ENCODE assay signal across 23 cellular contexts in the genomic region with DNA sequence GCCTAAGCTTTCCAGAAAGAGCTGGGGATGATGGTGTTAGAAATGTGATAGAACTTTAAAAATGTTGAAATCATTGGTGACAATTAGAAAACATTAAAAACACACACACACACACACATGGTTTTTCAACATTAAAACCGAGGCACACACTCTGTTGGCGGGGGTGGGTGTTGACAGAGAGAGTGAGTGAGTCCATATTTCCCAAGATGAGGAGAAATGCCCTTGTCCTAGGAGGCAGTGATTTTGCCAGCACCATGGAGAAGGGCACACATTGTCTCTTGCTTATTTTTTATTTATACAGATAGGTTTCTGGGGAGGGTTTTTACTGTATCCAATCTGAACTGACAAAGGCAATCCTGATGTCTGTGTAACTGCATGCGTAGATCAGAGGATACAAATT.
DNase-seq lines count a peak whose midpoint lies in the region; ATAC-seq, FAIRE-seq and TF ChIP-seq lines count a peak whose summit lies in the region.
"Had no signal": no experiment of that assay in that cellular context is flagged by ENCODE, and none has a peak within 500 bp of the region (broad histone marks: within the 10 kb centered on the region; RNA-seq: fewer than 3 reads in every experiment).

No MANE protein-coding gene starts in this region.

- ATAC-seq in A549, result 0 out of 6 replicates have a peak, but pooled peaks of 1 of the 2 experiments have one; percentile 30
- ATAC-seq: left colon, pancreas, T-cell had no signal

- TF ChIP-seq RAD21 in A549 (conservative IDR thresholded peaks at IDR 0.05 in 1 of 2, IDR thresholded peaks at IDR 0.05 in 1 of 2) (no peak), Ishikawa (IDR thresholded peaks at IDR 0.05; ENCODE audit: low read depth) (no peak)

- CTCF ChIA-PET in A549 (lab: Yijun Ruan, JAX), result interaction anchor here (0.9 to 2.4 kb wide), 3 partner anchors 12 to 153 kb away, joined by 3 to 6 read pairs (median 4); partner anchors contain the start of gene INSYN2B

- no peak for TF ChIP-seq CTCF in A549 (IDR thresholded peaks at IDR 0.05)

- intact Hi-C loops in head of caudate nucleus (cut with DNase I), result no loop called here

- no peak overlapping the region for H3K4me2 ChIP-seq in A549
- H3K4me2 ChIP-seq: PC-9 had no signal

- no peak overlapping the region for H3K4me3 ChIP-seq in A549
- H3K4me3 ChIP-seq: heart right ventricle, pancreas, PC-9, spleen, thoracic aorta had no signal

- WGBS in A549 (ENCODE audit: missing lambda C conversion rate), result 50% methylated on average over 3 of the region's 3 CpGs

- no peak for TF ChIP-seq POLR2A in A549 (IDR thresholded peaks at IDR 0.05; ENCODE audit: low read length)

- no peak overlapping the region for H3K27ac ChIP-seq in A549
- H3K27ac ChIP-seq: heart right ventricle, pancreas, PC-9, spleen, thoracic aorta had no signal

- H3K4me1 ChIP-seq in A549, result no peaks in the 10 kb centered on the region
- H3K4me1 ChIP-seq: heart right ventricle, pancreas had no signal

- TF ChIP-seq EP300 in A549 (IDR thresholded peaks at IDR 0.05) (no peak), Ishikawa (IDR thresholded peaks at IDR 0.05; ENCODE audit: borderline replicate concordance) (no peak)

- H3K9me3 ChIP-seq in A549, result no peaks in the 10 kb centered on the region
- H3K9me3 ChIP-seq: pancreas, spleen, thoracic aorta had no signal

- DNase-seq in A549 (ENCODE audit: low read depth in 1 of 2, low spot score in 1 of 2) (no peak), AG08396 (ENCODE audit: low spot score) (peak; percentile 22), left kidney (ENCODE audit: low read depth, low spot score) (peak; percentile 18), head of caudate nucleus (no peak), COLO668 (lab: John Stamatoyannopoulos, UW; ENCODE audit: unreplicated experiment) (no peak), NCI-H1417 treated with DMSO at 0.1 percent for 48 hours (lab: John Stamatoyannopoulos, UW) (no peak)
- DNase-seq: activated CD4-positive, alpha-beta T cell treated with anti-CD3 and anti-CD28 coated beads, Interleukin-2, amount 10 ng/mL, durations not matched to agents 7 days and 5 days; AML-193; DMS79 treated with DMSO at 0.1 percent for 48 hours; H9; heart right ventricle; Karpas-422; left colon; NCI-H1694; NCI-H2171; pancreas; PC-9; spleen; stimulated activated CD4-positive, alpha-beta T cell treated with anti-CD3 and anti-CD28 coated beads, Interleukin-2, amount 100 ng/mL, for 48 hours; stimulated activated naive CD4-positive, alpha-beta T cell; T-cell had no signal

- no peak for FAIRE-seq in A549 (lab: Jason Lieb, UNC)
- FAIRE-seq: pancreas had no signal

- POLR2A ChIA-PET in A549 (lab: Yijun Ruan, JAX), result no interaction called here

TF ChIP-seq in A549, 52 proteins besides CTCF, POLR2A, EP300 and RAD21:
- TF ChIP-seq HDAC2 (IDR thresholded peaks at IDR 0.05) (no peak), ATOH8 (CRISPR knock-in tag; IDR thresholded peaks at IDR 0.05; ENCODE audit: low read depth) (no peak), NPAS2 (CRISPR knock-in tag; IDR thresholded peaks at IDR 0.05; ENCODE audit: borderline replicate concordance) (no peak), BHLHE40 (IDR thresholded peaks at IDR 0.05; ENCODE audit: low read depth, low read length) (no peak), CHD2 (IDR thresholded peaks at IDR 0.05; ENCODE audit: low read length, partially characterized antibody) (no peak), RARB (CRISPR knock-in tag; IDR thresholded peaks at IDR 0.05) (no peak), REST (IDR thresholded peaks at IDR 0.05) (peak; percentile 46; the same call in 1 of the 2 replicates)
TF ChIP-seq in A549: peak in this region for 1.

TF ChIP-seq in Ishikawa, 13 proteins besides CTCF, POLR2A, EP300 and RAD21:
- TF ChIP-seq YY1 (IDR thresholded peaks at IDR 0.05; ENCODE audit: low read depth) (no peak), FOXM1 (IDR thresholded peaks at IDR 0.05; ENCODE audit: borderline replicate concordance, low read depth) (no peak), REST (IDR thresholded peaks at IDR 0.05; ENCODE audit: low read depth) (peak; percentile 62)

Comparison
In these comparisons a context has a peak if more than half of its experiments do, and no peak if none do; other contexts are left out.
1. DNase-seq: peak in AG08396 (single experiment) and left kidney (single experiment); none in A549 (0 of 2), head of caudate nucleus (0 of 42), COLO668 (single experiment) and NCI-H1417 treated with DMSO at 0.1 percent for 48 hours (single experiment).